Comparison of ENCODE assay signal across 16 cellular contexts in genomic region chr9:113707953-113708695, GRCh38.
"Had no signal": no experiment of that assay in that cellular context is flagged by ENCODE, and none has a peak within 500 bp of the region (broad histone marks: within the 10 kb centered on the region; RNA-seq: fewer than 3 reads in every experiment).

No MANE protein-coding gene starts in this region.

- H3K9me3 ChIP-seq: adrenal gland, lower lobe of right lung, SJSA1 had no signal

- FAIRE-seq: endothelial cell of umbilical vein had no signal

- H3K36me3 ChIP-seq: adrenal gland, lower lobe of right lung, SJSA1 had no signal

- H3K4me3 ChIP-seq: adrenal gland, lower lobe of right lung, SJSA1, skin epidermis had no signal

- H3K4me1 ChIP-seq: adrenal gland, SJSA1 had no signal

- DNase-seq: activated CD4-positive, alpha-beta T cell treated with anti-CD3 and anti-CD28 coated beads, Interleukin-2, amount 10 ng/mL, durations not matched to agents 7 days and 5 days; activated effector memory CD4-positive, alpha-beta T cell treated with anti-CD3 and anti-CD28 coated beads, Interleukin-2, amount 50 U/mL, for 16 hours; activated T-cell treated with anti-CD3 and anti-CD28 coated beads, Interleukin-2, amount 50 U/mL, for 4 hours; foreskin melanocyte; lower lobe of right lung; midbrain; retina; stimulated activated CD4-positive, alpha-beta T cell treated with anti-CD3 and anti-CD28 coated beads, Interleukin-15, amount 100 ng/mL, for 24 hours; stimulated activated CD4-positive, alpha-beta T cell treated with anti-CD3 and anti-CD28 coated beads, Interleukin-4, amount 100 ng/mL, for 1 hour; stimulated activated naive CD4-positive, alpha-beta T cell; SW 1271; trophoblast cell had no signal

- ATAC-seq: activated T-cell treated with anti-CD3 and anti-CD28 coated beads, Interleukin-2, amount 50 U/mL, for 4 hours had no signal

- H3K27me3 ChIP-seq: adrenal gland, SJSA1 had no signal

- H3K27ac ChIP-seq: adrenal gland, lower lobe of right lung, SJSA1, skin epidermis had no signal
